11 cellular contexts compared by ENCODE assay signal in the genomic region with DNA sequence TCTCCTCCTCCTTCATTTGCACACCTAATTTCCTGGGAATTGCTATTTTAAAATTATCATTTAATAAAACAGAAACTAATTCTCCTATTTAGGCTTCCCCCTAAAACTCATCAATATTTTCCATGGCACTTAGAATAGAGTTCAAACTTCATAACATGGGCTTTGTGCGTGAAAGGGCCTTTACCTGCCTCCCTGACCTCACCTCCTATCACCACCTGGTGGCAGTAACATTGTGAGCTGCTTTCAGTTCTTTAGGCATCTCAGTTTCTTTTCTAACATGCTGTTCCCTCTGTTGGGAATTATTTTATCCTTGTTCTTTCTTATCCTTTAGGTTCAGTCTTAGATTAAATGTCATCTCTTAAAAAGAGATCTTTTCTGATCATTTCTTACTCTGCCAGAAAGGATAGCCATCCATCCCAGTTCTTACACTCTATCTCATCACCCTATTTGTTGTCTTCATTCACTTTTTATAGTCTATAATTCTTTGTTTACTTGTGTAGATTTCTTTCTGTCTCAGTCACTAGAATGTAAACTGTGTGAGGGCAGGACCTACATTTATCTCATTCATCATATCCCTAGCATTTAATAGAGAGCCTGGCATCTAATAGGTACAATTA.
DNase-seq lines count a peak whose midpoint lies in the region; ATAC-seq and TF ChIP-seq lines count a peak whose summit lies in the region.
"Had no signal": no experiment of that assay in that cellular context is flagged by ENCODE, and none has a peak within 500 bp of the region (broad histone marks: within the 10 kb centered on the region; RNA-seq: fewer than 3 reads in every experiment).

No MANE protein-coding gene starts in this region.

- no peaks in the 10 kb centered on the region for H3K27me3 ChIP-seq in esophagus muscularis mucosa
- H3K27me3 ChIP-seq: thyroid gland had no signal

- peaks cover 0 to 12% (median 6%) of the 10 kb centered on the region in 4 donors for H3K4me1 ChIP-seq in esophagus muscularis mucosa
- H3K4me1 ChIP-seq: prostate gland, thyroid gland had no signal

- H3K4me3 ChIP-seq in epithelial cell of proximal tubule (ENCODE audit: low read depth, low read length), result no peak overlapping the region
- no peak overlapping the region for H3K4me3 ChIP-seq in esophagus muscularis mucosa
- H3K4me3 ChIP-seq: prostate gland, thyroid gland had no signal

- 84% methylated on average over 1 of the region's 1 CpG for WGBS in esophagus muscularis mucosa

- ATAC-seq in GM21576 (IDR thresholded peaks at IDR 0.05; ENCODE audit: unreplicated experiment) (no peak), GM18505 (IDR thresholded peaks at IDR 0.05; ENCODE audit: unreplicated experiment) (no peak)

- TF ChIP-seq CTCF in GM10266 (IDR thresholded peaks at IDR 0.05; ENCODE audit: control insufficient read depth, insufficient read depth, low read depth, missing control alignments) (peak; percentile 57), epithelial cell of proximal tubule (conservative IDR thresholded peaks at IDR 0.05; ENCODE audit: low read depth, low read length) (peak; percentile 75), esophagus muscularis mucosa (IDR thresholded peaks at IDR 0.05) (no peak)

- no peaks in the 10 kb centered on the region for H3K9me3 ChIP-seq in esophagus muscularis mucosa
- H3K9me3 ChIP-seq: prostate gland, thyroid gland had no signal

- DNase-seq in A172 (ENCODE audit: low spot score) (peak; percentile 21), GM10266 (ENCODE audit: extremely low spot score) (peak; percentile 18), NCI-H460 (ENCODE audit: extremely low read depth, low read depth) (peak; percentile 23), epithelial cell of proximal tubule (ENCODE audit: low read depth) (no peak), esophagus muscularis mucosa (ENCODE audit: extremely low spot score) (no peak), NCI-H2081 treated with DMSO at 0.1 percent for 48 hours (lab: John Stamatoyannopoulos, UW) (no peak)
- DNase-seq: effector memory CD4-positive, alpha-beta T cell had no signal

- no peak for TF ChIP-seq EP300 in esophagus muscularis mucosa (IDR thresholded peaks at IDR 0.05)

- no peak overlapping the region for H3K27ac ChIP-seq in esophagus muscularis mucosa (replicated peaks in 1 of 4)
- H3K27ac ChIP-seq: prostate gland, thyroid gland had no signal

- TF ChIP-seq POLR2A in esophagus muscularis mucosa (IDR thresholded peaks at IDR 0.05; ENCODE audit: low read depth), result no peak
- no peak for TF ChIP-seq POLR2A in GM18505 (IDR thresholded peaks at IDR 0.05; ENCODE audit: borderline replicate concordance, extremely low read depth, insufficient read depth, insufficient read length)

- intact Hi-C loops in esophagus muscularis mucosa (cut with DNase I), result no loop called here

- H3K36me3 ChIP-seq in esophagus muscularis mucosa, result no peaks in the 10 kb centered on the region
- H3K36me3 ChIP-seq: prostate gland, thyroid gland had no signal

Comparison
In these comparisons a context has a peak if more than half of its experiments do, and no peak if none do; other contexts are left out.
1. DNase-seq: peak in A172 (single experiment), GM10266 (single experiment) and NCI-H460 (single experiment); none in epithelial cell of proximal tubule (single experiment), esophagus muscularis mucosa (single experiment) and NCI-H2081 treated with DMSO at 0.1 percent for 48 hours (single experiment).
2. CTCF ChIP-seq: peak in GM10266 (single experiment) and epithelial cell of proximal tubule (single experiment); none in esophagus muscularis mucosa (0 of 3).